In the genomic region with DNA sequence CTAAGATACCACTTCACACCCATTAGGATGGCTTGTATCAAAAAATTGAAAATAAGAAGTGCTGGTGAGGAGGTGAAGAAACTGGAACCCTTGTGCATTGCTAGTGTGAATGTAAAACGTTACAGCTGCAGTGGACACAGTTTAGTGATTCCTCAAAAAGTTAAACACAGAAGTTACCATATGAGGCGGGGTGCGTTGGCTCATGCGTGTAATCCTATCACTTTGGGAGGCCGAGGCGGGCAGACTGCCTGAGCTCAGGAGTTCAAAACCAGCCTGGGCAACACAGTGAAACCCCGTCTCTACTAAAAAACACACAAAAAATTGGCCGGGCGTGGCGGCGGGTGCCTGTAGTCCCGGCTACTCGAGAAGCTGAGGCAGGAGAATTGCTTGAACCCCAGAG, we compare ENCODE assay signal across 1 cellular context.
TF ChIP-seq lines count a peak whose summit lies in the region.

No MANE protein-coding gene starts in this region.

TF ChIP-seq in GM12878, 131 proteins besides CTCF, POLR2A, EP300 and RAD21:
- TF ChIP-seq, protein P1, sequence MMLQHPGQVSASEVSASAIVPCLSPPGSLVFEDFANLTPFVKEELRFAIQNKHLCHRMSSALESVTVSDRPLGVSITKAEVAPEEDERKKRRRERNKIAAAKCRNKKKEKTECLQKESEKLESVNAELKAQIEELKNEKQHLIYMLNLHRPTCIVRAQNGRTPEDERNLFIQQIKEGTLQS (IDR thresholded peaks at IDR 0.05; ENCODE audit: borderline replicate concordance, extremely low read depth, low read depth, low read length) = no peak
- TF ChIP-seq NFIC (IDR thresholded peaks at IDR 0.05; ENCODE audit: low read depth, low read length) = no peak
- TF ChIP-seq ZNF217 (IDR thresholded peaks at IDR 0.05) = no peak
- TF ChIP-seq SIX5 (IDR thresholded peaks at IDR 0.05; ENCODE audit: low read depth, low read length, severe bottlenecking) = no peak
- no peak for TF ChIP-seq KLF5 (IDR thresholded peaks at IDR 0.05; ENCODE audit: partially characterized antibody)
